ENCODE assay signal across 18 cellular contexts in genomic region chr1:19639999-19640362, GRCh38. TPM values are rescaled to one million over a fixed set of nuclear protein-coding genes. Genes with fewer than 3 reads are reported as not detected.
A peak's percentile ranks its signal among the peaks of the same experiment; 100 is the strongest.
DNase-seq lines count a peak whose midpoint lies in the region; FAIRE-seq and TF ChIP-seq lines count a peak whose summit lies in the region.
"Had no signal": no experiment of that assay in that cellular context is flagged by ENCODE, and none has a peak within 500 bp of the region (broad histone marks: within the 10 kb centered on the region; RNA-seq: fewer than 3 reads in every experiment).

No MANE protein-coding gene starts in this region.

- no peak overlapping the region for H2BK120ac ChIP-seq in mesenchymal stem cell (ENCODE audit: low read depth, low read length)

- H3K27ac Mint-ChIP-seq in Caco-2 (ENCODE audit: unreplicated experiment), result no peak overlapping the region

- H3K4me2 ChIP-seq in mesenchymal stem cell (ENCODE audit: low read length, poor library complexity, severe bottlenecking), result no peak overlapping the region

- H2BK12ac ChIP-seq in mesenchymal stem cell (ENCODE audit: low read length in 2 of 2), result no peak overlapping the region

- WGBS in mesenchymal stem cell, result 94% methylated on average over 3 of the region's 3 CpGs

- H3K9me3 Mint-ChIP-seq in Caco-2 (ENCODE audit: unreplicated experiment), result no peaks in the 10 kb centered on the region
- H3K9me3 Mint-ChIP-seq: activated T-cell treated with anti-CD3 and anti-CD28 coated beads, Interleukin-2, amount 50 U/mL, for 4 hours had no signal

- no peak overlapping the region for H3K23ac ChIP-seq in mesenchymal stem cell (ENCODE audit: low read length in 2 of 2)

- no peaks in the 10 kb centered on the region for H3K36me3 ChIP-seq in bronchial epithelial cell (ENCODE audit: control insufficient read depth, insufficient read depth, low read length)
- no peaks in the 10 kb centered on the region for H3K36me3 ChIP-seq in mesenchymal stem cell (ENCODE audit: control insufficient read depth in 1 of 2, insufficient read depth in 2 of 2, low read depth in 1 of 2, low read length in 2 of 2)
- no peaks in the 10 kb centered on the region for H3K36me3 ChIP-seq in vagina
- H3K36me3 ChIP-seq in Caco-2 (ENCODE audit: control insufficient read depth, insufficient read depth, low read length), result no peaks in the 10 kb centered on the region
- H3K36me3 ChIP-seq: heart right ventricle, spleen, tibial nerve had no signal

- no peak overlapping the region for H2BK15ac ChIP-seq in mesenchymal stem cell (ENCODE audit: low read depth, poor library complexity, severe bottlenecking)

- H3K27ac ChIP-seq in mesenchymal stem cell (ENCODE audit: low read length, poor library complexity, severe bottlenecking), result peak overlapping the region; percentile 87
- H3K27ac ChIP-seq in vagina, result peak overlapping the region; percentile 98
- H3K27ac ChIP-seq: heart right ventricle, spleen had no signal

- H3K18ac ChIP-seq in mesenchymal stem cell (ENCODE audit: low read depth in 1 of 2, low read length in 2 of 2), result no peak overlapping the region

- no peak overlapping the region for H3K14ac ChIP-seq in mesenchymal stem cell (ENCODE audit: low read length in 2 of 2)

- H3K79me1 ChIP-seq in mesenchymal stem cell (replicated peaks; ENCODE audit: low read length, poor library complexity, severe bottlenecking), result no peaks in the 10 kb centered on the region

- TF ChIP-seq POLR2A in vagina (IDR thresholded peaks at IDR 0.05), result no peak

- no peak overlapping the region for H3K4ac ChIP-seq in mesenchymal stem cell (ENCODE audit: low read depth in 1 of 2, low read length in 2 of 2)

- TF ChIP-seq CTCF in bronchial epithelial cell (IDR thresholded peaks at IDR 0.05; ENCODE audit: insufficient read depth, low read length, severe bottlenecking) (no peak), vagina (IDR thresholded peaks at IDR 0.05) (no peak), Caco-2 (IDR thresholded peaks at IDR 0.05; ENCODE audit: insufficient read depth in 1 of 2, low read depth in 1 of 2, low read length in 1 of 2, severe bottlenecking in 1 of 2, unreplicated experiment in 1 of 2) (no peak)

- FAIRE-seq in bronchial epithelial cell (lab: Jason Lieb, UNC), result no peak
- FAIRE-seq: D721Med had no signal

- H3K9me3 ChIP-seq in mesenchymal stem cell (ENCODE audit: control insufficient read depth, low read length) (no peaks in the 10 kb centered on the region), vagina (no peaks in the 10 kb centered on the region), Caco-2 (no peaks in the 10 kb centered on the region)
- H3K9me3 ChIP-seq: heart right ventricle, spleen, tibial nerve had no signal

- no peak overlapping the region for H3K9ac ChIP-seq in mesenchymal stem cell (ENCODE audit: low read length)

- H3K4me1 ChIP-seq in mesenchymal stem cell (ENCODE audit: control insufficient read depth, insufficient read depth, low read depth, low read length) (peaks cover 14% of the 10 kb centered on the region), vagina (peaks cover 25% of the 10 kb centered on the region), Caco-2 (peaks cover 11% of the 10 kb centered on the region)

- H3K4me3 Mint-ChIP-seq in Caco-2 (ENCODE audit: unreplicated experiment), result no peak overlapping the region
- H3K4me3 Mint-ChIP-seq: activated T-cell treated with anti-CD3 and anti-CD28 coated beads, Interleukin-2, amount 50 U/mL, for 4 hours had no signal

- BruUV-seq in Caco-2 (replicated peaks; lab: Mats Ljungman, UMichigan), result no TSS peak

- H3K27me3 Mint-ChIP-seq in Caco-2 (ENCODE audit: insufficient read depth, unreplicated experiment), result no peaks in the 10 kb centered on the region

- no peak overlapping the region for H2BK5ac ChIP-seq in mesenchymal stem cell (ENCODE audit: low read depth, low read length, poor library complexity, severe bottlenecking)

- intact Hi-C loops in vagina (cut with DNase I), result loop anchor here (5.0 kb wide), 1 partner anchor 43 kb away; a partner anchor contains a TSS
- intact Hi-C loops in Caco-2 (cut with micrococcal nuclease; ENCODE audit: unreplicated experiment), result no loop called here

- H2AFZ ChIP-seq in mesenchymal stem cell (ENCODE audit: low read depth, low read length), result no peak overlapping the region

- no peak overlapping the region for H4K8ac ChIP-seq in mesenchymal stem cell (ENCODE audit: low read length)

- CTCF ChIA-PET in Caco-2 (lab: Charles Lee), result interaction anchor here (1.1 kb wide), 2 partner anchors 12 to 14 kb away, joined by 3 to 4 read pairs; no protein-coding TSS in a partner anchor

- no peaks in the 10 kb centered on the region for H3K27me3 ChIP-seq in bronchial epithelial cell (ENCODE audit: control insufficient read depth, insufficient read depth, low read length)
- no peaks in the 10 kb centered on the region for H3K27me3 ChIP-seq in mesenchymal stem cell (ENCODE audit: control insufficient read depth in 1 of 2, insufficient read depth in 1 of 2, low read length in 2 of 2)
- no peaks in the 10 kb centered on the region for H3K27me3 ChIP-seq in vagina
- H3K27me3 ChIP-seq in Caco-2 (replicated peaks; ENCODE audit: control insufficient read depth, insufficient read depth, low read length), result no peaks in the 10 kb centered on the region

- H3K36me3 Mint-ChIP-seq in Caco-2 (ENCODE audit: insufficient read depth, unreplicated experiment), result no peaks in the 10 kb centered on the region

- H3K4me3 ChIP-seq in bronchial epithelial cell (ENCODE audit: low read depth, low read length) (no peak overlapping the region), mesenchymal stem cell (ENCODE audit: insufficient read depth in 1 of 2, low read depth in 1 of 2, low read length in 2 of 2) (no peak overlapping the region), vagina (no peak overlapping the region), Caco-2 (ENCODE audit: low read depth, low read length) (no peak overlapping the region)
- H3K4me3 ChIP-seq: heart right ventricle, spleen, tibial nerve had no signal

- no peak overlapping the region for H4K91ac ChIP-seq in mesenchymal stem cell (ENCODE audit: low read length)

- H2AK5ac ChIP-seq in mesenchymal stem cell (ENCODE audit: low read length, severe bottlenecking), result no peak overlapping the region

- H3K4me1 Mint-ChIP-seq in Caco-2 (ENCODE audit: low read depth, unreplicated experiment), result no peaks in the 10 kb centered on the region

- POLR2A ChIA-PET in Caco-2 (lab: Charles Lee), result no interaction called here

- peak; percentile 42 for DNase-seq in NCI-H82 (lab: John Stamatoyannopoulos, UW)
- no peak for DNase-seq in NCI-H82 treated with DMSO at 0.1 percent for 48 hours (lab: John Stamatoyannopoulos, UW; ENCODE audit: unreplicated experiment)
- DNase-seq in bronchial epithelial cell (ENCODE audit: low read depth), result peak; percentile 93
- peak; percentile 51 for DNase-seq in mesenchymal stem cell
- no peak for DNase-seq in vagina (ENCODE audit: extremely low spot score in 2 of 2)
- no peak for DNase-seq in Caco-2
- DNase-seq in NCI-H748 treated with DMSO at 0.1 percent for 48 hours (lab: John Stamatoyannopoulos, UW), result no peak
- no peak for DNase-seq in activated naive CD4-positive, alpha-beta T cell (lab: John Stamatoyannopoulos, UW)
- DNase-seq: activated T-cell treated with anti-CD3 and anti-CD28 coated beads, Interleukin-2, amount 50 U/mL, for 4 hours; anterior cingulate cortex; heart right ventricle; KBM-7; left ventricle myocardium superior; NCI-H2081 treated with DMSO at 0.1 percent for 48 hours; nucleus accumbens; spleen had no signal

RNA-seq across cellular contexts. Expression of gene NBL1, which starts 4.1 kb away (rescaled TPM):
- total RNA-seq in bronchial epithelial cell (55.3 and 108 TPM in 2 replicates), vagina (148 TPM), Caco-2 (2022) (23.0 and 24.0 TPM in 2 replicates)
- 59.5 TPM for polyA plus RNA-seq in mesenchymal stem cell (2013, experiment 1 of 2)
- 63.3 TPM for polyA plus RNA-seq in mesenchymal stem cell (2013, experiment 2 of 2)

RNA-seq across cellular contexts. Expression of gene HTR6, which starts 24.7 kb away (rescaled TPM):
- total RNA-seq in bronchial epithelial cell (not detected in 2 replicates), vagina (not detected), Caco-2 (2022) (not detected in 2 replicates)
- not detected for polyA plus RNA-seq in mesenchymal stem cell (2013, experiment 1 of 2)
- polyA plus RNA-seq in mesenchymal stem cell (2013, experiment 2 of 2), result not detected
- total RNA-seq: heart right ventricle, left ventricle myocardium superior, tibial nerve had no signal
- polyA plus RNA-seq: heart right ventricle had no signal

Comparison
In these comparisons a context has a peak if more than half of its experiments do, and no peak if none do; other contexts are left out.
1. DNase-seq: peak in NCI-H82 (single experiment), bronchial epithelial cell (single experiment) and mesenchymal stem cell (single experiment); none in NCI-H82 treated with DMSO at 0.1 percent for 48 hours (single experiment), vagina (0 of 2), Caco-2 (0 of 2), NCI-H748 treated with DMSO at 0.1 percent for 48 hours (single experiment) and activated naive CD4-positive, alpha-beta T cell (0 of 4).